Comparison of ENCODE assay signal across 8 cellular contexts in genomic region chr15:70062321-70062956, GRCh38. TPM values are rescaled to one million over a fixed set of nuclear protein-coding genes. Genes with fewer than 3 reads are reported as not detected.
DNase-seq lines count a peak whose midpoint lies in the region; ATAC-seq, FAIRE-seq and TF ChIP-seq lines count a peak whose summit lies in the region.

No MANE protein-coding gene starts in this region.

- H2AFZ ChIP-seq in trophoblast cell (ENCODE audit: insufficient read depth, low read length, poor library complexity) = no peak overlapping the region

- DNase-seq in GOT3 (lab: John Stamatoyannopoulos, UW) (peak; percentile 9), Panc1 (ENCODE audit: low read depth, low spot score) (no peak), frontal cortex (ENCODE audit: low spot score in 2 of 2) (peak; percentile 63 to 73), putamen (ENCODE audit: low spot score) (peak; percentile 76), trophoblast cell (no peak), RWPE1 (ENCODE audit: low spot score) (no peak)
- no peak for DNase-seq in stimulated activated naive CD8-positive, alpha-beta T cell treated with anti-CD3 and anti-CD28 coated beads, Interleukin-15, Interleukin-2, amounts not matched to agents 100 U/mL and 50 U/mL, for 24 hours

- no peaks in the 10 kb centered on the region for H3K27me3 ChIP-seq in Panc1 (ENCODE audit: control insufficient read depth, insufficient read depth, low read length)
- H3K27me3 ChIP-seq in trophoblast cell (ENCODE audit: insufficient read depth, low read length) = no peaks in the 10 kb centered on the region

- no peak overlapping the region for H2BK5ac ChIP-seq in trophoblast cell (ENCODE audit: low read depth, low read length, poor library complexity)

- H3K79me1 ChIP-seq in trophoblast cell (ENCODE audit: low read length) = no peaks in the 10 kb centered on the region

- no peak overlapping the region for H3K18ac ChIP-seq in trophoblast cell (ENCODE audit: low read length)

- POLR2A ChIA-PET in Panc1 (lab: Charles Lee) (no interaction called here), RWPE1 (lab: Yijun Ruan, JAX; ENCODE audit: low non-redundant PET) (no interaction called here)

- H4K12ac ChIP-seq in trophoblast cell (ENCODE audit: low read depth, low read length) = no peak overlapping the region

- WGBS in trophoblast cell (ENCODE audit: extremely low coverage, insufficient coverage, insufficient read length) = no CpG with 5 or more reads among the region's 29 CpGs

- H3K4me1 ChIP-seq in Panc1 (ENCODE audit: control insufficient read depth, insufficient read depth, low read length) = no peaks in the 10 kb centered on the region
- H3K4me1 ChIP-seq in trophoblast cell (ENCODE audit: control insufficient read depth in 1 of 2, insufficient read depth in 2 of 2, low read length in 2 of 2) = peaks cover 0 to 3% of the 10 kb centered on the region in 2 experiments

- ATAC-seq in Panc1 (no peak), HG02973 (IDR thresholded peaks at IDR 0.05; ENCODE audit: unreplicated experiment) (no peak)
- no peak for ATAC-seq in stimulated activated naive CD8-positive, alpha-beta T cell treated with anti-CD3 and anti-CD28 coated beads, Interleukin-15, Interleukin-2, amounts not matched to agents 100 U/mL and 50 U/mL, for 24 hours

- no peak overlapping the region for H2BK12ac ChIP-seq in trophoblast cell (ENCODE audit: low read length)

- no peak overlapping the region for H4K91ac ChIP-seq in trophoblast cell (ENCODE audit: low read depth, low read length)

- BruUV-seq in Panc1 (replicated peaks; lab: Mats Ljungman, UMichigan) = TSS peak; percentile 8

- intact Hi-C loops in Panc1 (cut with micrococcal nuclease; ENCODE audit: unreplicated experiment) = no loop called here

- H3K4ac ChIP-seq in trophoblast cell (ENCODE audit: low read depth, low read length) = no peak overlapping the region

- peaks cover 35% of the 10 kb centered on the region for H3K36me3 ChIP-seq in Panc1 (ENCODE audit: control insufficient read depth, insufficient read depth, low read length)
- H3K36me3 ChIP-seq in trophoblast cell (ENCODE audit: control insufficient read depth in 1 of 2, insufficient read depth in 2 of 2, low read length in 2 of 2) = peaks cover 84 to 94% of the 10 kb centered on the region in 2 experiments

- H2BK120ac ChIP-seq in trophoblast cell (ENCODE audit: insufficient read depth, low read length, poor library complexity) = no peak overlapping the region

- H3K14ac ChIP-seq in trophoblast cell (ENCODE audit: low read length) = no peak overlapping the region

- H3K4me2 ChIP-seq in trophoblast cell (ENCODE audit: low read length) = no peak overlapping the region

- H3K9ac ChIP-seq in trophoblast cell (ENCODE audit: low read length) = no peak overlapping the region

- no peaks in the 10 kb centered on the region for H3K9me3 ChIP-seq in Panc1 (ENCODE audit: control insufficient read depth, insufficient read depth, low read depth, low read length)
- peaks cover 3% of the 10 kb centered on the region for H3K9me3 ChIP-seq in trophoblast cell (ENCODE audit: insufficient read depth, low read depth, low read length)

- in situ Hi-C loops in Panc1 (cut with HindIII; ENCODE audit: low pct_unique_long_range_greater_than_20kb, low sequenced_read_pairs) = no loop called here

- no peak for TF ChIP-seq CTCF in Panc1 (IDR thresholded peaks at IDR 0.05)
- no peak for TF ChIP-seq CTCF in RWPE1 (conservative IDR thresholded peaks at IDR 0.05; ENCODE audit: low read depth)

- no peak overlapping the region for H3K23ac ChIP-seq in trophoblast cell (ENCODE audit: low read length)

- H3K27ac ChIP-seq in Panc1 (ENCODE audit: low read length) = no peak overlapping the region
- H3K27ac ChIP-seq in trophoblast cell (ENCODE audit: low read depth, low read length) = no peak overlapping the region
- H3K27ac ChIP-seq in RWPE1 = no peak overlapping the region

- H4K8ac ChIP-seq in trophoblast cell (ENCODE audit: low read depth, low read length) = no peak overlapping the region

- CTCF ChIA-PET in Panc1 (lab: Charles Lee) = no interaction called here
- CTCF ChIA-PET in RWPE1 (lab: Yijun Ruan, JAX) = interaction anchor here (0.7 kb wide), 1 partner anchor 46 kb away, joined by 4 read pairs; no protein-coding TSS in a partner anchor

- no peak overlapping the region for H2AK5ac ChIP-seq in trophoblast cell (ENCODE audit: low read length)

- H3K79me2 ChIP-seq in trophoblast cell (ENCODE audit: control insufficient read depth, insufficient read depth, low read length, poor library complexity) = peaks cover under 1% of the 10 kb centered on the region

- H3K4me3 ChIP-seq in Panc1 (ENCODE audit: low read depth in 2 of 2, low read length in 2 of 2) = no peak overlapping the region
- no peak overlapping the region for H3K4me3 ChIP-seq in trophoblast cell (ENCODE audit: low read depth, low read length)

- no peak for FAIRE-seq in frontal cortex (lab: Jason Lieb, UNC)

RNA-seq across cellular contexts. Expression of gene TLE3, which starts 35.3 kb away (rescaled TPM):
- total RNA-seq in Panc1 (2021; ENCODE audit: unreplicated experiment) (132 TPM), frontal cortex (68.9 TPM)
- polyA plus RNA-seq in Panc1 (2012; ENCODE audit: insufficient read length) = 94.7 TPM
- polyA plus RNA-seq in trophoblast cell (2013) = 139 and 146 TPM in 2 replicates

Comparison
In these comparisons a context has a peak if more than half of its experiments do, and no peak if none do; other contexts are left out.
1. DNase-seq: peak in GOT3 (single experiment), frontal cortex (2 of 2) and putamen (single experiment); none in Panc1 (single experiment), trophoblast cell (0 of 2), RWPE1 (single experiment) and stimulated activated naive CD8-positive, alpha-beta T cell treated with anti-CD3 and anti-CD28 coated beads, Interleukin-15, Interleukin-2, amounts not matched to agents 100 U/mL and 50 U/mL, for 24 hours (single experiment).